ENCODE assay signal across 8 cellular contexts in the genomic region with DNA sequence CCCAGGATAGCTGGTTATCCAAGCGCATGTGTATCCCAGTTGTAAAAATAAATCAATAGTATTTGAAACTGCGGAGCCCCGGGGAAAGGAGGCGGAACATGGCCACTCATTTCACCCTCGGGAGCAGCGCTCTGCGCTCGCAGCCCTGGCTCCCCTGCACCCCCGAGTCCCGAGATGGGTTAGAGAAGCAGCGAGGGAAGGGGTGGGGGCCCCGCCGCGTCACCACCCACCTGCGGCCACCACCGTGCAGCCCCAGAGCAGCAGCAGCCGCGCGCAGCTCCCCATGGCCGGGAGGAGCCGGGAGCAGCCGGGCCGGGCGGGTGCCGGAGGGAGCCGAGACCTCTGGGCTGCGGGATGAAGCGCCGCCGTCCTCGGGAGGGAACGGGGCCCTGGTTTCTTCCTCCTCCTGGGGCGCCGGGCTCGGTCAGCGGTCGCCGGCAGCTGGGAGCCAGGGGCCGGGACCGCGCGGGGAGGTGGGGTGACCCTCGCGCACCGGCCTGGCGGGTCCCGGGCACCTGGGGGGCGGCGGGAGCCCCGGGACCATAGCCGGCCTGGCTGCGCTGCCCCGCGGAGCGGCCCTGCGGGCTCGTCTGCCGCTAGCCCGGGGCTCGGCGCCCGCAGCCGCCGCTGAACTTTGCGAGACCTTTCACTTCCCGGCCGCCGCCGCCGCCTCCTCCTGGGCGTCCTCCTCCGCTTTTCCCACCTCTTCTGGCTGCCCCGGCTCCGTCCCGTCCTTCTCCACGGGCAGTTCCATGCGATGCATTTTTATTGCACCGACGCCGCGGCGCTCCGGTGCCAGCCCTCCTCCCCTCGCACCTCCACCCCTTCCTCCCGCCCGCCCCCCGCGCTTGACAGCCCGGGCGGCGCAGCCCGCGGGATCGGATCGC. TPM values are rescaled to one million over a fixed set of nuclear protein-coding genes. Genes with fewer than 3 reads are reported as not detected.
A peak's percentile ranks its signal among the peaks of the same experiment; 100 is the strongest.
DNase-seq lines count a peak whose midpoint lies in the region; TF ChIP-seq lines count a peak whose summit lies in the region.

Gene NTN4, minus strand, starts transcription at position 740 of the 887 bp plus-strand sequence. Its CDS starts 455 bp downstream, at position 285.

- DNase-seq in NCI-H146 (lab: John Stamatoyannopoulos, UW) (peak; percentile 32), NCI-H146 treated with DMSO at 0.1 percent for 48 hours (lab: John Stamatoyannopoulos, UW; ENCODE audit: unreplicated experiment) (no peak), HuH-7 (ENCODE audit: low spot score) (peak; percentile 50), epithelial cell of proximal tubule (ENCODE audit: low read depth) (no peak), ureter (ENCODE audit: low spot score) (peak; percentile 49), cerebellar cortex (ENCODE audit: low spot score) (no peak)
- peak; percentile 14 for DNase-seq in activated CD4-positive, alpha-beta T cell treated with anti-CD3 and anti-CD28 coated beads, Interleukin-2, amount 50 U/mL, for 1 hour

- peaks cover 9% of the 10 kb centered on the region for H3K27me3 ChIP-seq in muscle layer of duodenum (ENCODE audit: low read depth, low read length)

- TF ChIP-seq CTCF in epithelial cell of proximal tubule (conservative IDR thresholded peaks at IDR 0.05; ENCODE audit: low read depth, low read length) = no peak

- H3K36me3 ChIP-seq in muscle layer of duodenum (ENCODE audit: control insufficient read depth in 1 of 2, insufficient read depth in 2 of 2, low read length in 2 of 2) = no peaks in the 10 kb centered on the region

- H3K9me3 ChIP-seq in muscle layer of duodenum (ENCODE audit: control insufficient read depth in 1 of 2, low read length in 2 of 2) = no peaks in the 10 kb centered on the region

- peak within 1 kb of the TSS; percentile 75 for H3K27ac ChIP-seq in muscle layer of duodenum (ENCODE audit: low read length)

- H3K4me1 ChIP-seq in muscle layer of duodenum (ENCODE audit: control insufficient read depth in 1 of 2, insufficient read depth in 2 of 2, low read length in 2 of 2) = peaks cover 11 to 30% of the 10 kb centered on the region in 2 donors

- H3K4me3 ChIP-seq in epithelial cell of proximal tubule (ENCODE audit: low read depth, low read length) (peak within 1 kb of the TSS; percentile 79), muscle layer of duodenum (ENCODE audit: low read depth in 1 of 2, low read length in 2 of 2) (peak within 1 kb of the TSS; percentile 78 to 87)

RNA-seq across cellular contexts. Expression of gene NTN4, which starts in this region (rescaled TPM):
- total RNA-seq in epithelial cell of proximal tubule (110 and 120 TPM in 2 replicates), ureter (97.7 TPM)

Comparison
In these comparisons a context has a peak if more than half of its experiments do, and no peak if none do; other contexts are left out.
1. DNase-seq: peak in NCI-H146 (single experiment), HuH-7 (single experiment), activated CD4-positive, alpha-beta T cell treated with anti-CD3 and anti-CD28 coated beads, Interleukin-2, amount 50 U/mL, for 1 hour (single experiment) and ureter (single experiment); none in NCI-H146 treated with DMSO at 0.1 percent for 48 hours (single experiment), epithelial cell of proximal tubule (single experiment) and cerebellar cortex (single experiment).